10 cellular contexts compared by ENCODE assay signal in the genomic region with DNA sequence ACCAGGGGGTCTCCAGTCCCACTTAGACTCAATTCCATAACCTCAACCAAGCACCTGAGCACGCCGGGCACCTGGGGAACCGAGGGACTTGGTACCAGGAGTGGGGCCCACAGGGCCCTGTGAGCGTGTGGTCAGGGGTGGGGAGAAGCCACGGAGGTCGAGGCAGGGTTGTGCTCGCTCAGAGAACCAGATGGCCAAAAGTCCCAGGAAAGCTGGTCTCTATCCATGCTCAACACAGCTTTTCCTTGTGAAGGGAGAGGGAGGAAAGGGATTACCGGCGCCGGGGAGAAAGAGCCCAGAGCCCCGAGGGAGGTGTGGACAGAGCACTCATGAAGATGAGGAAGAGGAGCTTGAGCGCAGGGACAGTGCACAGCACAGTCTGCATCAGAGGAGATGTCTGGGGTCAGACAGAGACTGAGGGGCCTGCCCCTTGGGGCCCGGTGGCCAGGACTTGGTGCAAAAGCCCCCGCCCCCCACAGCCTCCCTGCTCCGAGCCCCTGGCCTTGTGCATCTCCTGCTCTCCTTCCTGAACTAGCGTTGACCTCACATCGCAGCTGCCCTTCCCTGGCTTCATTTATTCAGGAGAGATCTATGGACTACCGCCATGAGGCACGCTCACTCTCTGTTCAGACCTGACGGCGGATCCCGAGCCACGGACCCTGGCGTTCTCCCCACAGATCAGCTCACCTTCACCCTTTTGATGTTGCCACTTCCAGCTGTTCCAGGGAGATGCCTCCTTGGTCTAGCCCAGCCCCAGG.
DNase-seq lines count a peak whose midpoint lies in the region.
"Had no signal": no experiment of that assay in that cellular context is flagged by ENCODE, and none has a peak within 500 bp of the region (broad histone marks: within the 10 kb centered on the region; RNA-seq: fewer than 3 reads in every experiment).

No MANE protein-coding gene starts in this region.

- DNase-seq in NCI-H82 (lab: John Stamatoyannopoulos, UW), result peak; percentile 85
- no peak for DNase-seq in stimulated activated CD4-positive, alpha-beta T cell treated with anti-CD3 and anti-CD28 coated beads, Interleukin-2, amount 100 ng/mL, for 24 hours
- no peak for DNase-seq in NCI-H345 treated with DMSO at 0.1 percent for 48 hours (lab: John Stamatoyannopoulos, UW; ENCODE audit: unreplicated experiment)
- DNase-seq in mucosa of gallbladder (ENCODE audit: low spot score), result no peak
- DNase-seq in HCEC 1CT, result no peak
- DNase-seq: activated CD8-positive, alpha-beta T cell treated with anti-CD3 and anti-CD28 coated beads, Interleukin-2, amount 10 ng/mL, durations not matched to agents 7 days and 5 days; NCI-H2171 treated with DMSO at 0.1 percent for 48 hours had no signal

- no peak overlapping the region for H3K4me3 ChIP-seq in muscle layer of colon (ENCODE audit: low read depth in 1 of 2, low read length in 2 of 2)
- H3K4me3 ChIP-seq in subcutaneous abdominal adipose tissue (ENCODE audit: low read depth in 1 of 5, low read length in 5 of 5), result no peak overlapping the region

- H3K9me3 ChIP-seq in muscle layer of colon (ENCODE audit: low read length) (peaks cover 3% of the 10 kb centered on the region), subcutaneous abdominal adipose tissue (ENCODE audit: control insufficient read depth in 5 of 5, low read length in 5 of 5) (no peaks in the 10 kb centered on the region)

- H3K9ac ChIP-seq in muscle layer of colon (ENCODE audit: low read length) (no peak overlapping the region), subcutaneous abdominal adipose tissue (ENCODE audit: low read length in 5 of 5) (peak overlapping the region in 1 of 5 donors; percentile 27)

- H3K4me1 ChIP-seq in muscle layer of colon (ENCODE audit: insufficient read depth, low read length), result peaks cover 41% of the 10 kb centered on the region
- H3K4me1 ChIP-seq in subcutaneous abdominal adipose tissue (ENCODE audit: control insufficient read depth in 5 of 5, insufficient read depth in 5 of 5, low read length in 5 of 5), result peaks cover 5 to 36% (median 27%) of the 10 kb centered on the region in 5 donors

- H3K27me3 ChIP-seq in muscle layer of colon (ENCODE audit: control insufficient read depth in 1 of 2, insufficient read depth in 2 of 2, low read length in 2 of 2) (no peaks in the 10 kb centered on the region), subcutaneous abdominal adipose tissue (ENCODE audit: control insufficient read depth in 5 of 5, insufficient read depth in 4 of 5, low read length in 5 of 5) (no peaks in the 10 kb centered on the region)

- H3K36me3 ChIP-seq in muscle layer of colon (ENCODE audit: insufficient read depth, low read length) (no peaks in the 10 kb centered on the region), subcutaneous abdominal adipose tissue (ENCODE audit: control insufficient read depth in 5 of 5, insufficient read depth in 5 of 5, low read length in 5 of 5) (no peaks in the 10 kb centered on the region)

- H3K27ac ChIP-seq in cingulate gyrus (ENCODE audit: low read depth, low read length) (peak overlapping the region; percentile 65), muscle layer of colon (ENCODE audit: low read depth, low read length) (peak overlapping the region; percentile 69), subcutaneous abdominal adipose tissue (ENCODE audit: low read depth, low read length) (peak overlapping the region; percentile 92)
